25 cellular contexts compared by ENCODE assay signal in the genomic region with DNA sequence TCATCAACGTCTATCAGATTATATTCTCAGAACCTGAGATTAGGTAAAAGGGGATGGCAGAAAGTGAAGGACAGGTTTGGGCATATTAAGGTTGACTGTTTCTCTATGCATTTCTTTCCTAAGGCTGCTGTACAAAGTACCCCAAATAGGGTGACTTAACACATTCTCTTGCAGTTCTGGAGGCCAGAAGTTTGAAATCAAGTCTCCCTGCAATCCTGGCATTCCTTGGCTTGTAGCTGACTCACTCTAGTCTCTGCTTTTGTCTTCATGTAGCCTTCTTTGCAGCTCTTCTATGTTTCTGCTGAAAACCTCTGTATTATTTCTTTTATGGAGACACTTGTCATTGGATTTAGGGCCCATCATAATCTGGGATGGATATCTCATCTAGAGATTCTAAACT.
"Had no signal": no experiment of that assay in that cellular context is flagged by ENCODE, and none has a peak within 500 bp of the region (broad histone marks: within the 10 kb centered on the region; RNA-seq: fewer than 3 reads in every experiment).

No MANE protein-coding gene starts in this region.

- H3K4me1 ChIP-seq: colonic mucosa, prostate gland, right atrium auricular region, suprapubic skin had no signal

- H3K27ac Mint-ChIP-seq: dendritic cell treated with granulocyte-macrophage colony-stimulating factor and Interleukin-4, amounts not matched to agents 40 ng/mL and 50 ng/mL, for 4 days; endodermal cell; naive thymus-derived CD4-positive, alpha-beta T cell; nephron progenitor cell; stimulated activated naive CD8-positive, alpha-beta T cell treated with anti-CD3 and anti-CD28 coated beads, Interleukin-15, amount 100 ng/mL, for 72 hours; type B pancreatic cell had no signal

- H3K27me3 Mint-ChIP-seq: dendritic cell treated with granulocyte-macrophage colony-stimulating factor and Interleukin-4, amounts not matched to agents 40 ng/mL and 50 ng/mL, for 4 days; type B pancreatic cell had no signal

- ATAC-seq: left lobe of liver; naive thymus-derived CD4-positive, alpha-beta T cell; sciatic nerve; stimulated activated naive CD8-positive, alpha-beta T cell treated with anti-CD3 and anti-CD28 coated beads, Interleukin-15, amount 100 ng/mL, for 72 hours had no signal

- H3K9me3 Mint-ChIP-seq: dendritic cell treated with granulocyte-macrophage colony-stimulating factor and Interleukin-4, amounts not matched to agents 40 ng/mL and 50 ng/mL, for 4 days; endodermal cell; naive thymus-derived CD4-positive, alpha-beta T cell; nephron progenitor cell; stimulated activated naive CD8-positive, alpha-beta T cell treated with anti-CD3 and anti-CD28 coated beads, Interleukin-15, amount 100 ng/mL, for 72 hours; type B pancreatic cell had no signal

- H3K4me3 Mint-ChIP-seq: dendritic cell treated with granulocyte-macrophage colony-stimulating factor and Interleukin-4, amounts not matched to agents 40 ng/mL and 50 ng/mL, for 4 days; endodermal cell; naive thymus-derived CD4-positive, alpha-beta T cell; nephron progenitor cell; stimulated activated naive CD8-positive, alpha-beta T cell treated with anti-CD3 and anti-CD28 coated beads, Interleukin-15, amount 100 ng/mL, for 72 hours; type B pancreatic cell had no signal

- H3K4me3 ChIP-seq: colonic mucosa, esophagus muscularis mucosa, prostate gland, right atrium auricular region, smooth muscle cell, suprapubic skin had no signal

- DNase-seq: colonic mucosa; effector CD8-positive, alpha-beta T cell; endodermal cell; hypothalamus; kidney; mesenchymal stem cell; midbrain; naive thymus-derived CD4-positive, alpha-beta T cell; nephron progenitor cell; nucleus accumbens; stimulated activated CD4-positive, alpha-beta T cell treated with anti-CD3 and anti-CD28 coated beads, Interleukin-12 subunit alpha, Interleukin-12 subunit beta, amount 100 ng/mL, for 4 hours; stimulated activated CD4-positive, alpha-beta T cell treated with anti-CD3 and anti-CD28 coated beads, Interleukin-1b, Interleukin-23, amount 100 ng/mL, for 48 hours; stimulated activated CD4-positive, alpha-beta T cell treated with anti-CD3 and anti-CD28 coated beads, Interleukin-4, amount 100 ng/mL, for 1 hour; stimulated activated CD8-positive, alpha-beta memory T cell treated with anti-CD3 and anti-CD28 coated beads, Interleukin-4, amount 100 ng/mL, for 48 hours; stimulated activated naive CD4-positive, alpha-beta T cell; stimulated activated naive CD8-positive, alpha-beta T cell treated with anti-CD3 and anti-CD28 coated beads, Interleukin-15, amount 100 ng/mL, for 72 hours had no signal

- H3K4me1 Mint-ChIP-seq: endodermal cell; naive thymus-derived CD4-positive, alpha-beta T cell; stimulated activated naive CD8-positive, alpha-beta T cell treated with anti-CD3 and anti-CD28 coated beads, Interleukin-15, amount 100 ng/mL, for 72 hours had no signal

- H3K4me2 ChIP-seq: smooth muscle cell had no signal

- H3K27me3 ChIP-seq: colonic mucosa, esophagus muscularis mucosa, right atrium auricular region, suprapubic skin had no signal

- H3K27ac ChIP-seq: colonic mucosa, esophagus muscularis mucosa, prostate gland, right atrium auricular region, suprapubic skin had no signal

- H3K36me3 ChIP-seq: colonic mucosa, esophagus muscularis mucosa, prostate gland, right atrium auricular region, suprapubic skin had no signal

- H3K36me3 Mint-ChIP-seq: naive thymus-derived CD4-positive, alpha-beta T cell; type B pancreatic cell had no signal
